Comparison of ENCODE assay signal across 18 cellular contexts in genomic region chr21:32256226-32256625, GRCh38. TPM values are rescaled to one million over a fixed set of nuclear protein-coding genes. Genes with fewer than 3 reads are reported as not detected.
DNase-seq lines count a peak whose midpoint lies in the region; ATAC-seq and TF ChIP-seq lines count a peak whose summit lies in the region.
"Had no signal": no experiment of that assay in that cellular context is flagged by ENCODE, and none has a peak within 500 bp of the region (broad histone marks: within the 10 kb centered on the region; RNA-seq: fewer than 3 reads in every experiment).

No MANE protein-coding gene starts in this region.

- H3K9me3 Mint-ChIP-seq in osteocyte (ENCODE audit: unreplicated experiment): no peaks in the 10 kb centered on the region

- no peak overlapping the region for H2AFZ ChIP-seq in neuronal stem cell (ENCODE audit: low read length)

- DNase-seq in left ventricle myocardium inferior: no peak
- DNase-seq in left cardiac atrium: no peak
- no peak for DNase-seq in foreskin keratinocyte
- no peak for DNase-seq in osteocyte (ENCODE audit: extremely low spot score, unreplicated experiment)
- DNase-seq in neuronal stem cell (ENCODE audit: low spot score): no peak
- DNase-seq: activated CD8-positive, alpha-beta memory T cell treated with anti-CD3 and anti-CD28 coated beads, Interleukin-2, amount 10 ng/mL, durations not matched to agents 7 days and 5 days; activated effector memory CD4-positive, alpha-beta T cell treated with anti-CD3 and anti-CD28 coated beads, Interleukin-2, amount 50 U/mL, for 16 hours; immature natural killer cell; T-helper 2 cell had no signal

- H4K91ac ChIP-seq in neuronal stem cell (ENCODE audit: low read depth, low read length, poor library complexity): no peak overlapping the region

- peak overlapping the region; percentile 93 for H3K27ac Mint-ChIP-seq in osteocyte (ENCODE audit: unreplicated experiment)
- H3K27ac Mint-ChIP-seq: activated CD8-positive, alpha-beta memory T cell treated with anti-CD3 and anti-CD28 coated beads, Interleukin-2, amount 10 ng/mL, durations not matched to agents 7 days and 5 days; immature natural killer cell; stimulated activated memory B cell treated with anti-CD40 and anti-IgM and Interleukin-4, amounts not matched to agents 10 μg/mL and 1 μg/mL and 100 μg/mL, for 72 hours had no signal

- no peak overlapping the region for H3K4me2 ChIP-seq in neuronal stem cell (ENCODE audit: insufficient read depth, low read length, poor library complexity, severe bottlenecking)

- WGBS in neuronal stem cell (ENCODE audit: extremely low coverage in 2 of 2, insufficient read length in 2 of 2, insufficient replicate concordance in 1 of 2), 2 donors: no CpG with 5 or more reads among the region's 12 CpGs

- ATAC-seq in left cardiac atrium (no peak), foreskin keratinocyte (no peak), GM19452 (IDR thresholded peaks at IDR 0.05; ENCODE audit: unreplicated experiment) (no peak), GM18517 (IDR thresholded peaks at IDR 0.05; ENCODE audit: unreplicated experiment) (no peak), GM18873 (IDR thresholded peaks at IDR 0.05; ENCODE audit: low FRiP score, unreplicated experiment) (no peak)
- ATAC-seq: activated CD4-positive, CD25-positive, alpha-beta regulatory T cell treated with anti-CD3 and anti-CD28 coated beads, Interleukin-2, amount 50 U/mL, for 24 hours; activated CD8-positive, alpha-beta memory T cell treated with anti-CD3 and anti-CD28 coated beads, Interleukin-2, amount 10 ng/mL, durations not matched to agents 7 days and 5 days; K562; stimulated activated memory B cell treated with anti-CD40 and anti-IgM and Interleukin-4, amounts not matched to agents 10 μg/mL and 1 μg/mL and 100 μg/mL, for 72 hours had no signal

- H2AK5ac ChIP-seq in neuronal stem cell (ENCODE audit: low read depth, low read length): no peak overlapping the region

- no peak overlapping the region for H2BK15ac ChIP-seq in neuronal stem cell (ENCODE audit: low read length)

- no peak overlapping the region for H2BK5ac ChIP-seq in neuronal stem cell (ENCODE audit: low read length)

- no peak overlapping the region for H3K4me3 Mint-ChIP-seq in osteocyte (ENCODE audit: unreplicated experiment)
- H3K4me3 Mint-ChIP-seq: activated CD8-positive, alpha-beta memory T cell treated with anti-CD3 and anti-CD28 coated beads, Interleukin-2, amount 10 ng/mL, durations not matched to agents 7 days and 5 days; immature natural killer cell; stimulated activated memory B cell treated with anti-CD40 and anti-IgM and Interleukin-4, amounts not matched to agents 10 μg/mL and 1 μg/mL and 100 μg/mL, for 72 hours had no signal

- no peak overlapping the region for H3K9ac ChIP-seq in neuronal stem cell (ENCODE audit: low read depth, low read length, poor library complexity)

- peaks cover 34% of the 10 kb centered on the region for H3K4me1 ChIP-seq in left ventricle myocardium inferior
- no peaks in the 10 kb centered on the region for H3K4me1 ChIP-seq in foreskin keratinocyte
- H3K4me1 ChIP-seq in neuronal stem cell (ENCODE audit: control insufficient read depth in 2 of 2, insufficient read depth in 1 of 2, low read depth in 1 of 2, low read length in 2 of 2): peaks cover 1 to 8% of the 10 kb centered on the region in 2 donors

- peaks cover 20% of the 10 kb centered on the region for H3K4me1 Mint-ChIP-seq in osteocyte (ENCODE audit: unreplicated experiment)
- H3K4me1 Mint-ChIP-seq: immature natural killer cell; stimulated activated memory B cell treated with anti-CD40 and anti-IgM and Interleukin-4, amounts not matched to agents 10 μg/mL and 1 μg/mL and 100 μg/mL, for 72 hours had no signal

- H3K27me3 ChIP-seq in left ventricle myocardium inferior (ENCODE audit: low read depth) (no peaks in the 10 kb centered on the region), foreskin keratinocyte (peaks cover 20% of the 10 kb centered on the region), neuronal stem cell (ENCODE audit: control insufficient read depth in 3 of 3, insufficient read depth in 3 of 3, low read depth in 1 of 3, low read length in 3 of 3) (no peaks in the 10 kb centered on the region)
- H3K27me3 ChIP-seq: ovary, upper lobe of left lung had no signal

- H2BK12ac ChIP-seq in neuronal stem cell (ENCODE audit: low read length): no peak overlapping the region

- H3K36me3 ChIP-seq in left ventricle myocardium inferior (no peaks in the 10 kb centered on the region), neuronal stem cell (replicated peaks in 1 of 2; ENCODE audit: control insufficient read depth in 2 of 2, insufficient read depth in 2 of 2, low read length in 2 of 2) (no peaks in the 10 kb centered on the region)
- H3K36me3 ChIP-seq: ovary, upper lobe of left lung had no signal

- no peak overlapping the region for H3K4ac ChIP-seq in neuronal stem cell (ENCODE audit: low read length)

- H3K27ac ChIP-seq in left ventricle myocardium inferior (replicated peaks) (peak overlapping the region; percentile 9), foreskin keratinocyte (peak overlapping the region; percentile 47), neuronal stem cell (replicated peaks; ENCODE audit: low read length) (no peak overlapping the region)
- H3K27ac ChIP-seq: HL-60, ovary, upper lobe of left lung had no signal

- H3K18ac ChIP-seq in neuronal stem cell (ENCODE audit: low read length): no peak overlapping the region

- H3K4me3 ChIP-seq in left ventricle myocardium inferior: no peak overlapping the region
- no peak overlapping the region for H3K4me3 ChIP-seq in neuronal stem cell (ENCODE audit: low read length in 2 of 2)
- H3K4me3 ChIP-seq: K562, ovary, upper lobe of left lung had no signal

- intact Hi-C loops in left ventricle myocardium inferior (cut with micrococcal nuclease) (loop anchor here (5.0 to 10.0 kb wide), 2 partner anchors 389 to 471 kb away; no protein-coding TSS in a partner anchor), left cardiac atrium (cut with DNase I) (loop anchor here (5.0 kb wide), 5 partner anchors 164 to 474 kb away; no protein-coding TSS in a partner anchor)

- peaks cover 12% of the 10 kb centered on the region for H3K27me3 Mint-ChIP-seq in osteocyte (ENCODE audit: unreplicated experiment)

- TF ChIP-seq CTCF in left ventricle myocardium inferior (IDR thresholded peaks at IDR 0.05; ENCODE audit: borderline replicate concordance): no peak
- TF ChIP-seq CTCF in foreskin keratinocyte (conservative IDR thresholded peaks at IDR 0.05): no peak
- TF ChIP-seq CTCF in osteocyte (IDR thresholded peaks at IDR 0.05): no peak

- no peak overlapping the region for H3K14ac ChIP-seq in neuronal stem cell (ENCODE audit: low read length)

- no peaks in the 10 kb centered on the region for H3K79me1 ChIP-seq in neuronal stem cell (ENCODE audit: low read depth, low read length)

- no peak overlapping the region for H3K23ac ChIP-seq in neuronal stem cell (ENCODE audit: low read depth, low read length, poor library complexity)

- no peak overlapping the region for H4K8ac ChIP-seq in neuronal stem cell (ENCODE audit: low read depth, low read length)

- H2BK120ac ChIP-seq in neuronal stem cell (ENCODE audit: low read depth, low read length): no peak overlapping the region

- H3K36me3 Mint-ChIP-seq in osteocyte (ENCODE audit: unreplicated experiment): no peaks in the 10 kb centered on the region
- H3K36me3 Mint-ChIP-seq: immature natural killer cell had no signal

- no peaks in the 10 kb centered on the region for H3K9me3 ChIP-seq in left ventricle myocardium inferior (replicated peaks)
- H3K9me3 ChIP-seq in neuronal stem cell (replicated peaks in 1 of 2; ENCODE audit: control insufficient read depth in 2 of 2, insufficient read depth in 1 of 2, low read depth in 1 of 2, low read length in 2 of 2): no peaks in the 10 kb centered on the region
- H3K9me3 ChIP-seq: ovary, upper lobe of left lung had no signal

RNA-seq across cellular contexts. Expression of gene MIS18A, which starts 22.6 kb away (rescaled TPM):
- total RNA-seq in left ventricle myocardium inferior (3.2 TPM), left cardiac atrium (1 to 10 TPM; 3.6 to 4.5 TPM), foreskin keratinocyte (19.5 and 25.7 TPM in 2 replicates), osteocyte (6.9 and 7.2 TPM in 2 replicates)
- 18.7 and 26.0 TPM in 2 replicates for polyA plus RNA-seq in foreskin keratinocyte
- 66.0 TPM for polyA plus RNA-seq in neuronal stem cell (2013, experiment 1 of 2)
- polyA plus RNA-seq in neuronal stem cell (2013, experiment 2 of 2): 68.0 TPM

RNA-seq across cellular contexts. Expression of gene MRAP, which starts 42.4 kb away (rescaled TPM):
- total RNA-seq in left ventricle myocardium inferior (not detected), left cardiac atrium (10 to 100 TPM; 15.0 to 22.3 TPM), foreskin keratinocyte (not detected in 2 replicates), osteocyte (not detected in 2 replicates)
- polyA plus RNA-seq in foreskin keratinocyte: not detected in 2 replicates
- polyA plus RNA-seq in neuronal stem cell (2013, experiment 1 of 2): not detected
- not detected for polyA plus RNA-seq in neuronal stem cell (2013, experiment 2 of 2)
- total RNA-seq: activated CD8-positive, alpha-beta memory T cell treated with anti-CD3 and anti-CD28 coated beads, Interleukin-2, amount 10 ng/mL, durations not matched to agents 7 days and 5 days; K562 had no signal
- polyA plus RNA-seq: immature natural killer cell had no signal

Comparison
In these comparisons a context has a peak if more than half of its experiments do, and no peak if none do; other contexts are left out.
1. RNA of gene MRAP, which starts 42.4 kb away (total RNA-seq): 15.0 to 22.3 TPM in left cardiac atrium; not detected in left ventricle myocardium inferior (single experiment), not detected in foreskin keratinocyte and not detected in osteocyte; every median in the first group is over 10 times any median in the second.